21 cellular contexts compared by ENCODE assay signal in genomic region chr12:6838854-6839253, GRCh38. TPM values are rescaled to one million over a fixed set of nuclear protein-coding genes. Genes with fewer than 3 reads are reported as not detected.
"Had no signal": no experiment of that assay in that cellular context is flagged by ENCODE, and none has a peak within 500 bp of the region (broad histone marks: within the 10 kb centered on the region; RNA-seq: fewer than 3 reads in every experiment).

No MANE protein-coding gene starts in this region.

- H3K4me3 ChIP-seq: coronary artery, psoas muscle, sigmoid colon, skin epidermis, testis, tibial nerve, upper lobe of right lung had no signal

- DNase-seq: effector CD4-positive, alpha-beta T cell; endodermal cell; erythroblast; foreskin keratinocyte; head of caudate nucleus; hippocampal formation; mammary epithelial cell; natural killer cell; retina; sigmoid colon; stimulated activated CD4-positive, alpha-beta T cell treated with anti-CD3 and anti-CD28 coated beads, Interleukin-2, amount 100 ng/mL, for 24 hours; stimulated activated CD4-positive, alpha-beta T cell treated with anti-CD3 and anti-CD28 coated beads, Interleukin-4, amount 100 ng/mL, for 4 hours; stimulated activated naive B cell treated with anti-CD40 and anti-IgM and Interleukin-4, amounts not matched to agents 10 μg/mL and 1 μg/mL and 100 μg/mL, for 72 hours; stimulated activated naive CD8-positive, alpha-beta T cell treated with anti-CD3 and anti-CD28 coated beads, Interleukin-15, amount 100 ng/mL, for 72 hours; testis; upper lobe of right lung had no signal

- H3K27me3 ChIP-seq: foreskin keratinocyte, sigmoid colon, testis, tibial nerve, upper lobe of right lung had no signal

- ATAC-seq: foreskin keratinocyte; natural killer cell; psoas muscle; stimulated activated naive CD8-positive, alpha-beta T cell treated with anti-CD3 and anti-CD28 coated beads, Interleukin-15, amount 100 ng/mL, for 72 hours; upper lobe of right lung had no signal

- H3K36me3 Mint-ChIP-seq: natural killer cell; stimulated activated naive B cell treated with anti-CD40 and anti-IgM and Interleukin-4, amounts not matched to agents 10 μg/mL and 1 μg/mL and 100 μg/mL, for 72 hours had no signal

- H3K9me3 Mint-ChIP-seq: endodermal cell; mesothelial cell of epicardium; natural killer cell; stimulated activated naive B cell treated with anti-CD40 and anti-IgM and Interleukin-4, amounts not matched to agents 10 μg/mL and 1 μg/mL and 100 μg/mL, for 72 hours; stimulated activated naive CD8-positive, alpha-beta T cell treated with anti-CD3 and anti-CD28 coated beads, Interleukin-15, amount 100 ng/mL, for 72 hours had no signal

- H3K4me3 Mint-ChIP-seq: endodermal cell; mesothelial cell of epicardium; natural killer cell; stimulated activated naive B cell treated with anti-CD40 and anti-IgM and Interleukin-4, amounts not matched to agents 10 μg/mL and 1 μg/mL and 100 μg/mL, for 72 hours; stimulated activated naive CD8-positive, alpha-beta T cell treated with anti-CD3 and anti-CD28 coated beads, Interleukin-15, amount 100 ng/mL, for 72 hours had no signal

- H3K4me1 ChIP-seq: foreskin keratinocyte, psoas muscle, sigmoid colon, testis, tibial nerve, upper lobe of right lung had no signal

- H3K27me3 Mint-ChIP-seq: stimulated activated naive CD8-positive, alpha-beta T cell treated with anti-CD3 and anti-CD28 coated beads, Interleukin-15, amount 100 ng/mL, for 72 hours had no signal

- H3K36me3 ChIP-seq: upper lobe of right lung had no signal

- H3K27ac Mint-ChIP-seq: endodermal cell; mesothelial cell of epicardium; natural killer cell; stimulated activated naive B cell treated with anti-CD40 and anti-IgM and Interleukin-4, amounts not matched to agents 10 μg/mL and 1 μg/mL and 100 μg/mL, for 72 hours had no signal

- H3K9me3 ChIP-seq: psoas muscle, sigmoid colon, testis, tibial nerve, upper lobe of right lung had no signal

- H3K27ac ChIP-seq: coronary artery, foreskin keratinocyte, psoas muscle, sigmoid colon, skin epidermis, testis, tibial nerve, upper lobe of right lung had no signal

- H3K4me1 Mint-ChIP-seq: natural killer cell had no signal

RNA-seq across cellular contexts. Expression of gene GNB3, which starts 1.9 kb away (rescaled TPM):
- total RNA-seq: natural killer cell had no signal
